In the genomic region with DNA sequence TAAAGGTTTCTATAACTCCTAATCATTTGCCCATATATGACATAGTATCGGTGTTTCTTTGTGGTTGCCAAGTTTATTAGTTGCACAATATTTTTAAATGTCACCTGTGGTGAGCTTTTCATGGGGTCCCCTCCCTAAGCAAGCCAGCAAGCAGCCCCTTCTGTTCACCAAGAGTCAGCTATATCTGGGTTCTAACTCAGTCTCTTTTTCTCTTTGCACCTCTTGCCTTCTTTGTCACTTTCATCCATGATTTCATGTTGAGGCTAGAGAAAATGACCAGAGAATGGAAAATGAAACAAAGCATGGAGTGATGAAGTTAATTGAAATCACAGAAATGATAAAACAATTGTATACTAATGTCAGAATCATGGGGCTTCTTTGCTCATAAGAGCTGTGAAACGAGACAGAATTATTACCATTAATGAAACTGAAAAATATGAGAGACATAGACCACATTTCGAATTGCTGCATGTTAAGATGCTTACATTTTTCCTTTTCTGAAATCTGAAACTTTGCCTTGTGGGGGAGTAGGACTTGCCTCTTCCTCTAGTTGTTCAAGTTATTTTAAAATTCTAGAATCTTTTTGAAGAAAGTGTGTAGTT, we compare ENCODE assay signal across 18 cellular contexts.
DNase-seq lines count a peak whose midpoint lies in the region; FAIRE-seq and TF ChIP-seq lines count a peak whose summit lies in the region.
"Had no signal": no experiment of that assay in that cellular context is flagged by ENCODE, and none has a peak within 500 bp of the region (broad histone marks: within the 10 kb centered on the region; RNA-seq: fewer than 3 reads in every experiment).

No MANE protein-coding gene starts in this region.

- H3K9ac ChIP-seq in kidney (ENCODE audit: low read length in 2 of 2), result no peak overlapping the region

- no peak for TF ChIP-seq CTCF in GM20000 (IDR thresholded peaks at IDR 0.05; ENCODE audit: extremely low read depth, missing control alignments)
- no peak for TF ChIP-seq CTCF in kidney (IDR thresholded peaks at IDR 0.05; ENCODE audit: borderline replicate concordance, extremely low read depth, insufficient read depth)
- TF ChIP-seq CTCF in dorsolateral prefrontal cortex (IDR thresholded peaks at IDR 0.05 in 54 of 56, conservative IDR thresholded peaks at IDR 0.05 in 2 of 56; ENCODE audit: low read depth in 1 of 56, partially characterized antibody in 56 of 56), result no peak

- peaks cover 0 to 2% of the 10 kb centered on the region in 2 donors for H3K9me3 ChIP-seq in kidney (ENCODE audit: control insufficient read depth in 1 of 2, low read length in 2 of 2)
- H3K9me3 ChIP-seq: neutrophil, tibial nerve had no signal

- no peak for DNase-seq in activated naive CD4-positive, alpha-beta T cell treated with anti-CD3 and anti-CD28 coated beads, Interleukin-2, amount 10 ng/mL, durations not matched to agents 7 days and 5 days
- DNase-seq in GM20000 (ENCODE audit: low spot score) (peak; percentile 14), globus pallidus (ENCODE audit: low spot score) (no peak), kidney (no peak), dorsolateral prefrontal cortex (no peak)
- DNase-seq in activated T-helper 2 cell treated with anti-CD3 and anti-CD28 coated beads, Interferon-gamma antibody, Interleukin-2, Interleukin-4, amounts not matched to agents 10 μg/mL and 5 μg/mL and 100 μg/mL, durations not matched to agents 14 hours and 24 hours and 36 hours (ENCODE audit: low spot score), result no peak
- DNase-seq in activated effector memory CD4-positive, alpha-beta T cell treated with anti-CD3 and anti-CD28 coated beads, Interleukin-2, amount 50 U/mL, for 16 hours, result no peak
- DNase-seq: activated CD8-positive, alpha-beta memory T cell treated with anti-CD3 and anti-CD28 coated beads, Interleukin-2, amount 50 U/mL, for 48 hours; head of caudate nucleus; NCI-H187; stimulated activated CD4-positive, alpha-beta T cell treated with anti-CD3 and anti-CD28 coated beads, Interleukin-2, amount 100 ng/mL, for 24 hours; stimulated activated naive CD4-positive, alpha-beta T cell had no signal

- no peaks in the 10 kb centered on the region for H3K36me3 ChIP-seq in kidney (ENCODE audit: control insufficient read depth in 1 of 2, insufficient read depth in 2 of 2, low read length in 2 of 2)
- H3K36me3 ChIP-seq: neutrophil, tibial nerve had no signal

- H3K4me3 ChIP-seq in kidney (ENCODE audit: low read length in 2 of 2) (no peak overlapping the region), dorsolateral prefrontal cortex (no peak overlapping the region)
- H3K4me3 ChIP-seq: coronary artery, tibial nerve had no signal

- peaks cover 17% of the 10 kb centered on the region for H3K36me3 Mint-ChIP-seq in activated naive CD4-positive, alpha-beta T cell treated with anti-CD3 and anti-CD28 coated beads, Interleukin-2, amount 50 U/mL, for 24 hours
- peaks cover 36% of the 10 kb centered on the region for H3K36me3 Mint-ChIP-seq in activated naive CD4-positive, alpha-beta T cell treated with anti-CD3 and anti-CD28 coated beads, Interleukin-2, amount 10 ng/mL, durations not matched to agents 7 days and 5 days
- peaks cover 46% of the 10 kb centered on the region for H3K36me3 Mint-ChIP-seq in activated T-helper 2 cell treated with anti-CD3 and anti-CD28 coated beads, Interferon-gamma antibody, Interleukin-2, Interleukin-4, amounts not matched to agents 10 μg/mL and 5 μg/mL and 100 μg/mL, durations not matched to agents 14 hours and 24 hours and 36 hours (ENCODE audit: low read depth)
- H3K36me3 Mint-ChIP-seq: CD14-positive monocyte had no signal

- no peaks in the 10 kb centered on the region for H3K27me3 ChIP-seq in dorsolateral prefrontal cortex
- H3K27me3 ChIP-seq: neutrophil, tibial nerve had no signal

- H3K9me3 Mint-ChIP-seq in activated naive CD4-positive, alpha-beta T cell treated with anti-CD3 and anti-CD28 coated beads, Interleukin-2, amount 50 U/mL, for 24 hours, result no peaks in the 10 kb centered on the region
- peaks cover 21% of the 10 kb centered on the region for H3K9me3 Mint-ChIP-seq in activated naive CD4-positive, alpha-beta T cell treated with anti-CD3 and anti-CD28 coated beads, Interleukin-2, amount 10 ng/mL, durations not matched to agents 7 days and 5 days
- peaks cover 31% of the 10 kb centered on the region for H3K9me3 Mint-ChIP-seq in activated T-helper 2 cell treated with anti-CD3 and anti-CD28 coated beads, Interferon-gamma antibody, Interleukin-2, Interleukin-4, amounts not matched to agents 10 μg/mL and 5 μg/mL and 100 μg/mL, durations not matched to agents 14 hours and 24 hours and 36 hours

- intact Hi-C loops in activated T-helper 2 cell treated with anti-CD3 and anti-CD28 coated beads, Interferon-gamma antibody, Interleukin-2, Interleukin-4, amounts not matched to agents 10 μg/mL and 5 μg/mL and 100 μg/mL, durations not matched to agents 14 hours and 24 hours and 36 hours (cut with micrococcal nuclease), result loop anchor here (5.0 kb wide), 1 partner anchor 37 kb away; no protein-coding TSS in a partner anchor
- intact Hi-C loops in kidney (cut with DNase I) (no loop called here), dorsolateral prefrontal cortex (cut with DNase I) (no loop called here)

- peak overlapping the region; percentile 95 for H3K27ac Mint-ChIP-seq in activated naive CD4-positive, alpha-beta T cell treated with anti-CD3 and anti-CD28 coated beads, Interleukin-2, amount 50 U/mL, for 24 hours
- H3K27ac Mint-ChIP-seq in activated naive CD4-positive, alpha-beta T cell treated with anti-CD3 and anti-CD28 coated beads, Interleukin-2, amount 10 ng/mL, durations not matched to agents 7 days and 5 days, result no peak overlapping the region
- peak overlapping the region; percentile 40 for H3K27ac Mint-ChIP-seq in activated T-helper 2 cell treated with anti-CD3 and anti-CD28 coated beads, Interferon-gamma antibody, Interleukin-2, Interleukin-4, amounts not matched to agents 10 μg/mL and 5 μg/mL and 100 μg/mL, durations not matched to agents 14 hours and 24 hours and 36 hours
- H3K27ac Mint-ChIP-seq: CD14-positive monocyte had no signal

- H3K4me3 Mint-ChIP-seq in activated naive CD4-positive, alpha-beta T cell treated with anti-CD3 and anti-CD28 coated beads, Interleukin-2, amount 50 U/mL, for 24 hours, result peak overlapping the region; percentile 64
- H3K4me3 Mint-ChIP-seq in activated naive CD4-positive, alpha-beta T cell treated with anti-CD3 and anti-CD28 coated beads, Interleukin-2, amount 10 ng/mL, durations not matched to agents 7 days and 5 days, result no peak overlapping the region
- no peak overlapping the region for H3K4me3 Mint-ChIP-seq in activated T-helper 2 cell treated with anti-CD3 and anti-CD28 coated beads, Interferon-gamma antibody, Interleukin-2, Interleukin-4, amounts not matched to agents 10 μg/mL and 5 μg/mL and 100 μg/mL, durations not matched to agents 14 hours and 24 hours and 36 hours (ENCODE audit: low read depth)
- H3K4me3 Mint-ChIP-seq: CD14-positive monocyte had no signal

- CTCF ChIA-PET in activated naive CD4-positive, alpha-beta T cell treated with anti-CD3 and anti-CD28 coated beads, Interleukin-2, amount 10 ng/mL, durations not matched to agents 7 days and 5 days (lab: Charles Lee), result no interaction called here

- H3K27ac ChIP-seq in kidney (ENCODE audit: low read depth in 2 of 2, low read length in 2 of 2), result no peak overlapping the region
- peak overlapping the region in 1 of 59 donors; percentile 14 for H3K27ac ChIP-seq in dorsolateral prefrontal cortex
- H3K27ac ChIP-seq: coronary artery, neutrophil, tibial nerve had no signal

- H3K4me1 ChIP-seq in kidney (ENCODE audit: control insufficient read depth in 1 of 2, insufficient read depth in 1 of 2, low read depth in 1 of 2, low read length in 2 of 2), result no peaks in the 10 kb centered on the region
- H3K4me1 ChIP-seq: tibial nerve had no signal

- no peaks in the 10 kb centered on the region for H3K27me3 Mint-ChIP-seq in activated naive CD4-positive, alpha-beta T cell treated with anti-CD3 and anti-CD28 coated beads, Interleukin-2, amount 50 U/mL, for 24 hours
- H3K27me3 Mint-ChIP-seq in activated naive CD4-positive, alpha-beta T cell treated with anti-CD3 and anti-CD28 coated beads, Interleukin-2, amount 10 ng/mL, durations not matched to agents 7 days and 5 days, result no peaks in the 10 kb centered on the region
- no peaks in the 10 kb centered on the region for H3K27me3 Mint-ChIP-seq in activated T-helper 2 cell treated with anti-CD3 and anti-CD28 coated beads, Interferon-gamma antibody, Interleukin-2, Interleukin-4, amounts not matched to agents 10 μg/mL and 5 μg/mL and 100 μg/mL, durations not matched to agents 14 hours and 24 hours and 36 hours (ENCODE audit: low read depth)

- FAIRE-seq in kidney (lab: Jason Lieb, UNC), result no peak
- FAIRE-seq: bronchial epithelial cell had no signal

- H3K4me1 Mint-ChIP-seq in activated naive CD4-positive, alpha-beta T cell treated with anti-CD3 and anti-CD28 coated beads, Interleukin-2, amount 50 U/mL, for 24 hours, result peaks cover 38% of the 10 kb centered on the region
- peaks cover 7% of the 10 kb centered on the region for H3K4me1 Mint-ChIP-seq in activated naive CD4-positive, alpha-beta T cell treated with anti-CD3 and anti-CD28 coated beads, Interleukin-2, amount 10 ng/mL, durations not matched to agents 7 days and 5 days
- H3K4me1 Mint-ChIP-seq in activated T-helper 2 cell treated with anti-CD3 and anti-CD28 coated beads, Interferon-gamma antibody, Interleukin-2, Interleukin-4, amounts not matched to agents 10 μg/mL and 5 μg/mL and 100 μg/mL, durations not matched to agents 14 hours and 24 hours and 36 hours (ENCODE audit: low read depth), result peaks cover 8% of the 10 kb centered on the region
- H3K4me1 Mint-ChIP-seq: CD14-positive monocyte had no signal
